23 cellular contexts compared by ENCODE assay signal in the genomic region with DNA sequence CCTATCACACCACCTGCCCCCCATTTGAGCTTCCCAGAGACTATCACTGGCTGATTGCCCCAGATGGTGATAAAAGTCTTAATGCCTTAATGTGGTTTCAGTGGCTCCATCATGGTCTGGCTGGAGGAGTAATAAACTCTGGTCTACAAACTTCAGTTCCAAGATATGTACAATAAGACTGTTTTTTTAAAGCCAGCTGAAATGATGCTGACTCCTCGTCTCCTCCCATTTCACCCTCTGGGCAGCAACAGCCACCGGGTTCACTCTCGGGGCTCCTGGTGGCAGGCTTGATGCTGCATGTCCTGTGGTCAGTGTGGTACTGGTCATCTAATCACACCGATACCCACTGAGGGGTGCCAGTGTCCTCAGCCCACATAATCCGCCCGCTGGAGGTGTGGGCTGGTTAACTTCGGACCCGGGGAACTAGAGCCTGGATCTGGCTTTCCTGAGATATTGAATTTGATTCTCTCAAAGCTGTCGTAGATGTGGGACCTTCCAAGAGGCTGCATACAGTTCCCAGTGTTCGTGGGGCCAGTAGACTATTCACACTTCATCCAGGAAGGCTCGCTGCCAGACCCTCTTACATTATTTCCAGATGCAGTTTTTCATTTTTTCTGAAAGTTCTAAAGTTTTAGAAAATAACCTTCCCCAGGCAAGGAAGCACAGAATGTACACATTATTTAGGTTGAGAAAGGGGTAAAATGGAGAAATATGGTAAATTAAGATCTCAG.
"Had no signal": no experiment of that assay in that cellular context is flagged by ENCODE, and none has a peak within 500 bp of the region (broad histone marks: within the 10 kb centered on the region; RNA-seq: fewer than 3 reads in every experiment).

No MANE protein-coding gene starts in this region.

- H3K27ac ChIP-seq: ascending aorta, colonic mucosa, esophagus muscularis mucosa, gastrocnemius medialis, lower lobe of right lung, parathyroid adenoma, right lobe of liver, transverse colon, uterus had no signal

- DNase-seq: activated CD4-positive, alpha-beta T cell treated with anti-CD3 and anti-CD28 coated beads for 1 hour; activated CD4-positive, alpha-beta T cell treated with anti-CD3 and anti-CD28 coated beads, Interleukin-2, amount 50 U/mL, for 1 hour; activated CD8-positive, alpha-beta T cell treated with anti-CD3 and anti-CD28 coated beads, Interleukin-2, amount 10 ng/mL, durations not matched to agents 7 days and 5 days; activated gamma-delta T cell; colonic mucosa; gastrocnemius medialis; hippocampal formation; lower lobe of right lung; mesendoderm; mucosa of descending colon; nucleus accumbens; right lobe of liver; stimulated activated CD4-positive, alpha-beta T cell treated with anti-CD3 and anti-CD28 coated beads, Interleukin-15, amount 100 ng/mL, for 24 hours; stimulated activated CD8-positive, alpha-beta memory T cell treated with anti-CD3 and anti-CD28 coated beads, Interleukin-4, amount 100 ng/mL, for 48 hours; stimulated activated naive B cell treated with anti-CD40 and anti-IgM and Interleukin-4, amounts not matched to agents 10 μg/mL and 1 μg/mL and 100 μg/mL, for 72 hours; T-helper 9 cell; transverse colon; uterus had no signal

- ATAC-seq: activated CD8-positive, alpha-beta T cell treated with anti-CD3 and anti-CD28 coated beads, Interleukin-2, amount 10 ng/mL, durations not matched to agents 7 days and 5 days; activated naive CD4-positive, alpha-beta T cell treated with anti-CD3 and anti-CD28 coated beads, Interleukin-2, amount 50 U/mL, for 72 hours; gastrocnemius medialis; lower lobe of right lung; mucosa of descending colon; right lobe of liver; stimulated activated naive B cell treated with anti-CD40 and anti-IgM and Interleukin-4, amounts not matched to agents 10 μg/mL and 1 μg/mL and 100 μg/mL, for 72 hours had no signal

- H3K9me3 ChIP-seq: ascending aorta, colonic mucosa, esophagus muscularis mucosa, gastrocnemius medialis, lower lobe of right lung, mucosa of descending colon, right lobe of liver, transverse colon, uterus had no signal

- H3K9ac ChIP-seq: parathyroid adenoma had no signal

- H3K4me3 ChIP-seq: ascending aorta, colonic mucosa, esophagus muscularis mucosa, gastrocnemius medialis, lower lobe of right lung, mucosa of descending colon, right lobe of liver, smooth muscle cell, transverse colon, uterus had no signal

- H3K4me1 ChIP-seq: ascending aorta, colonic mucosa, esophagus muscularis mucosa, gastrocnemius medialis, lower lobe of right lung, parathyroid adenoma, right lobe of liver, transverse colon, uterus had no signal

- H3K36me3 ChIP-seq: ascending aorta, colonic mucosa, esophagus muscularis mucosa, gastrocnemius medialis, lower lobe of right lung, right lobe of liver, transverse colon, uterus had no signal

- H3K27me3 ChIP-seq: ascending aorta, colonic mucosa, gastrocnemius medialis, right lobe of liver, transverse colon, uterus had no signal
